9 cellular contexts compared by ENCODE assay signal in the genomic region with DNA sequence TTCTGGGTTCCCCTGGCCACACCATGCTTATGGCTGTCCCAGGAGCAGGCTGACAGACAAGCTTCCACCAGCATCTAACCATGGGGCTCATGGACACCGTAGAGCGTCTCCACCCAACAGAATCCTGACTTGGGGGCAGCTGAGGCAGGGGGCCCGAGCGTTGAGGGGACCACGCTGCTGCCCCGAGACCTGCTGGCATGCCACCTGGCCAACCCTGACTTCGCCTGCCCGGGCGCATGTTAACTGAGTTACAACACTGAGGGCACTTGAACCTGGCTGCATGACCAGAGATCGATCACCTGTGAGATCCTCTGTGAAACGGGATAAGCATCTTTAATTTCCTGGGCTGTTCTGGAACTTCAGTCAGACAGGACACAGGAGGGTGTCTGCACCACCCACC. TPM values are rescaled to one million over a fixed set of nuclear protein-coding genes. Genes with fewer than 3 reads are reported as not detected.
DNase-seq lines count a peak whose midpoint lies in the region; ATAC-seq and TF ChIP-seq lines count a peak whose summit lies in the region.
"Had no signal": no experiment of that assay in that cellular context is flagged by ENCODE, and none has a peak within 500 bp of the region (broad histone marks: within the 10 kb centered on the region; RNA-seq: fewer than 3 reads in every experiment).

No MANE protein-coding gene starts in this region.

- no peak for TF ChIP-seq CTCF in OCI-LY7 (conservative IDR thresholded peaks at IDR 0.05; ENCODE audit: low read length)
- TF ChIP-seq CTCF in endothelial cell (IDR thresholded peaks at IDR 0.05; ENCODE audit: unreplicated experiment), result no peak
- no peak for TF ChIP-seq CTCF in neutrophil (IDR thresholded peaks at IDR 0.05)

- peaks cover 74% of the 10 kb centered on the region for H3K4me1 Mint-ChIP-seq in endothelial cell (ENCODE audit: unreplicated experiment)

- peak overlapping the region; percentile 99 for H3K27ac Mint-ChIP-seq in endothelial cell (ENCODE audit: unreplicated experiment)

- no peaks in the 10 kb centered on the region for H3K9me2 ChIP-seq in OCI-LY7 (ENCODE audit: insufficient read depth, low read length)

- H3K4me1 ChIP-seq in BLaER1, result peaks cover 78% of the 10 kb centered on the region
- peaks cover 28% of the 10 kb centered on the region for H3K4me1 ChIP-seq in OCI-LY7 (ENCODE audit: insufficient read depth, low read length, poor library complexity, severe bottlenecking)
- H3K4me1 ChIP-seq in neutrophil (ENCODE audit: control insufficient read depth in 1 of 2, insufficient read depth in 1 of 2, low read depth in 1 of 2, low read length in 1 of 2), result peaks cover 91% of the 10 kb centered on the region in 2 experiments

- ATAC-seq in HG02852 (IDR thresholded peaks at IDR 0.05; ENCODE audit: unreplicated experiment), result no peak
- ATAC-seq in GM21723 (IDR thresholded peaks at IDR 0.05; ENCODE audit: unreplicated experiment), result no peak

- peaks cover 54% of the 10 kb centered on the region for H3K36me3 Mint-ChIP-seq in endothelial cell (ENCODE audit: low read depth, unreplicated experiment)

- H3K4me3 Mint-ChIP-seq in endothelial cell (ENCODE audit: unreplicated experiment), result peak overlapping the region; percentile 76

- H3K36me3 ChIP-seq in BLaER1 (peaks cover 37% of the 10 kb centered on the region), OCI-LY7 (ENCODE audit: insufficient read depth, low read length) (no peaks in the 10 kb centered on the region), neutrophil (peaks cover 75% of the 10 kb centered on the region)

- H3K4me2 ChIP-seq in BLaER1, result peak overlapping the region; percentile 91
- H3K4me2 ChIP-seq in OCI-LY7 (ENCODE audit: low read length), result peak overlapping the region; percentile 86

- H4K20me1 ChIP-seq in BLaER1 (no peaks in the 10 kb centered on the region), OCI-LY7 (ENCODE audit: insufficient read depth, low read length) (no peaks in the 10 kb centered on the region)

- H2AFZ ChIP-seq in OCI-LY7 (ENCODE audit: low read length), result peak overlapping the region; percentile 93; the same call in 1 of the 2 replicates

- H3K4me3 ChIP-seq in BLaER1 (peak overlapping the region; percentile 67), OCI-LY7 (ENCODE audit: low read depth, low read length, poor library complexity, severe bottlenecking) (no peak overlapping the region), neutrophil (ENCODE audit: low read depth in 1 of 2, low read length in 1 of 2) (peak overlapping the region; percentile 61 to 72)

- POLR2A ChIA-PET in OCI-LY7 (lab: Charles Lee), result no interaction called here

- intact Hi-C loops in OCI-LY7 (cut with micrococcal nuclease; ENCODE audit: unreplicated experiment), result loop anchor here (1.0 to 5.0 kb wide), 4 partner anchors 14 to 226 kb away; a partner anchor contains a TSS

- BruUV-seq in OCI-LY7 (replicated peaks; lab: Mats Ljungman, UMichigan), result no TSS peak

- DNase-seq in OCI-LY7 (ENCODE audit: low spot score), result no peak
- DNase-seq in endothelial cell (ENCODE audit: low spot score), result no peak
- no peak for DNase-seq in NCI-H446 (lab: John Stamatoyannopoulos, UW)
- DNase-seq in midbrain (lab: John Stamatoyannopoulos, UW), result no peak
- DNase-seq: effector CD8-positive, alpha-beta T cell had no signal

- H3K27me3 ChIP-seq in BLaER1 (no peaks in the 10 kb centered on the region), neutrophil (no peaks in the 10 kb centered on the region)

- H3K9me3 ChIP-seq in BLaER1 (no peaks in the 10 kb centered on the region), OCI-LY7 (ENCODE audit: low read length) (no peaks in the 10 kb centered on the region), neutrophil (no peaks in the 10 kb centered on the region)

- H3K79me2 ChIP-seq in OCI-LY7 (ENCODE audit: insufficient read depth, low read depth, low read length), result no peaks in the 10 kb centered on the region

- CTCF ChIA-PET in OCI-LY7 (lab: Charles Lee; ENCODE audit: unreplicated experiment), result no interaction called here

- H3K9me3 Mint-ChIP-seq in endothelial cell (ENCODE audit: unreplicated experiment), result no peaks in the 10 kb centered on the region

- H3K9ac ChIP-seq in BLaER1, result peak overlapping the region; percentile 78

- peaks cover 12% of the 10 kb centered on the region for H3K27me3 Mint-ChIP-seq in endothelial cell (ENCODE audit: unreplicated experiment)

- H3K27ac ChIP-seq in BLaER1 (peak overlapping the region; percentile 90), OCI-LY7 (ENCODE audit: low read depth, low read length, poor library complexity, severe bottlenecking) (no peak overlapping the region), neutrophil (peak overlapping the region; percentile 98)

RNA-seq across cellular contexts. Expression of a gene that starts 13.7 kb away (rescaled TPM):
- total RNA-seq in OCI-LY7 (2014; rRNA removed; shearing (Covaris generic)), result 21.7 and 35.4 TPM in 2 replicates
- total RNA-seq in OCI-LY7 (2022) (27.2 and 29.7 TPM in 2 replicates), endothelial cell (ENCODE audit: unreplicated experiment) (244 TPM)

RNA-seq across cellular contexts. Expression of a gene that starts 43.7 kb away (rescaled TPM):
- total RNA-seq in OCI-LY7 (2014; rRNA removed; shearing (Covaris generic)), result 65.6 and 82.6 TPM in 2 replicates
- total RNA-seq in OCI-LY7 (2022) (98.7 and 101 TPM in 2 replicates), endothelial cell (ENCODE audit: unreplicated experiment) (55.6 TPM)
